8 cellular contexts compared by ENCODE assay signal in genomic region chr19:13428352-13428751, GRCh38.
DNase-seq lines count a peak whose midpoint lies in the region; ATAC-seq and TF ChIP-seq lines count a peak whose summit lies in the region.

No MANE protein-coding gene starts in this region.

- POLR2A ChIA-PET in A673 (lab: Charles Lee; ENCODE audit: low non-redundant PET): no interaction called here

- H3K27me3 ChIP-seq in A673 (replicated peaks; ENCODE audit: insufficient read depth, low read depth, low read length, poor library complexity): no peaks in the 10 kb centered on the region

- ATAC-seq in GM18858 (IDR thresholded peaks at IDR 0.05; ENCODE audit: unreplicated experiment): no peak
- ATAC-seq in HG02870 (IDR thresholded peaks at IDR 0.05; ENCODE audit: unreplicated experiment): no peak
- no peak for ATAC-seq in HG02884 (IDR thresholded peaks at IDR 0.05; ENCODE audit: unreplicated experiment)

- CTCF ChIA-PET in A673 (lab: Charles Lee): interaction anchor here (0.7 kb wide), 1 partner anchor 70 kb away, joined by 5 read pairs; no protein-coding TSS in a partner anchor

- H3K4me1 ChIP-seq in A673 (ENCODE audit: insufficient read depth, low read length, poor library complexity, severe bottlenecking): no peaks in the 10 kb centered on the region

- H3K9me3 ChIP-seq in A673 (ENCODE audit: low read depth, low read length, poor library complexity, severe bottlenecking): no peaks in the 10 kb centered on the region

- no peak overlapping the region for H3K27ac ChIP-seq in A673 (ENCODE audit: low read depth, low read length, poor library complexity, severe bottlenecking)

- no peaks in the 10 kb centered on the region for H3K36me3 ChIP-seq in A673 (ENCODE audit: insufficient read depth, low read length, poor library complexity, severe bottlenecking)

- DNase-seq in A673 (ENCODE audit: low spot score) (peak; percentile 35), GM03348 (ENCODE audit: low spot score) (peak; percentile 47), RKO (ENCODE audit: low spot score) (peak; percentile 32), fibroblast of the aortic adventitia (ENCODE audit: low read depth) (peak; percentile 25), NCI-H526 (lab: John Stamatoyannopoulos, UW) (no peak)

- intact Hi-C loops in A673 (cut with micrococcal nuclease; ENCODE audit: unreplicated experiment): no loop called here

- H3K4me3 ChIP-seq in A673 (ENCODE audit: low read depth, low read length, poor library complexity, severe bottlenecking) (no peak overlapping the region), fibroblast of the aortic adventitia (ENCODE audit: low read depth, low read length) (no peak overlapping the region)

- BruUV-seq in A673 (replicated peaks; lab: Mats Ljungman, UMichigan): no TSS peak

- TF ChIP-seq CTCF in A673 (conservative IDR thresholded peaks at IDR 0.05; ENCODE audit: low read depth, low read length): peak; percentile 69
- TF ChIP-seq CTCF in fibroblast of the aortic adventitia (IDR thresholded peaks at IDR 0.05; ENCODE audit: insufficient read depth, low read length): peak; percentile 63

Comparison
In these comparisons a context has a peak if more than half of its experiments do, and no peak if none do; other contexts are left out.
1. DNase-seq: peak in A673 (single experiment), GM03348 (single experiment), RKO (single experiment) and fibroblast of the aortic adventitia (single experiment); none in NCI-H526 (0 of 2).